14 cellular contexts compared by ENCODE assay signal in the genomic region with DNA sequence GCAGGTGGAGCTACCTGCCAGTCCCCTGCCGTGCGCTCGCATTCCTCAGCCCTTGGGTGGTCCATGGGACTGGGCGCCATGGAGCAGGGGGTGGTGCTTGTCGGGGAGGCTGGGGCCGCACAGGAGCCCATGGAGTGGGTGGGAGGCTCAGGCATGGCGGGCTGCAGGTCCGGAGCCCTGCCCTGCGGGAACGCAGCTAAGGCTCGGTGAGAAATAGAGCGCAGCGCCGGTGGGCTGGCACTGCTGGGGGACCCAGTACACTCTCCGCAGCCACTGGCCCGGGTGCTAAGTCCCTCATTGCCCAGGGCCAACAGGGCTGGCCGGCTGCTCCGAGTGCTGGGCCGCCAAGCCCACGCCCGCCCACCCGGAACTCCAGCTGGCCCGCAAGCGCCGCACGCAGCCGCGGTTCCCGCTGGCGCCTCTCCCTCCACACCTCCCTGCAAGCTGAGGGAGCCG. TPM values are rescaled to one million over a fixed set of nuclear protein-coding genes. Genes with fewer than 3 reads are reported as not detected.
DNase-seq lines count a peak whose midpoint lies in the region; ATAC-seq and TF ChIP-seq lines count a peak whose summit lies in the region.
"Not testable (repeated sequence)": the region's sequence is repeated elsewhere in the genome, so short reads cannot be mapped to it uniquely, and the experiment has no call there.
"Had no signal": no experiment of that assay in that cellular context is flagged by ENCODE, and none has a peak within 500 bp of the region (broad histone marks: within the 10 kb centered on the region; RNA-seq: fewer than 3 reads in every experiment).

No MANE protein-coding gene starts in this region.

- H2AFZ ChIP-seq in SK-N-SH (ENCODE audit: low read depth), result not testable (repeated sequence)

- peak in 1 of 10 experiments; percentile 6 for DNase-seq in CD4-positive, alpha-beta T cell
- DNase-seq in SK-N-SH; central memory CD8-positive, alpha-beta T cell (ENCODE audit: low spot score in 2 of 2); right atrium auricular region (ENCODE audit: low spot score); natural killer cell treated with Interleukin-12 subunit alpha and Interleukin-12 subunit beta and Interleukin-15 and Interleukin-18, amount 100 ng/mL, for 72 hours (ENCODE audit: low spot score): not testable (repeated sequence)
- peak; percentile 85 for DNase-seq in spleen
- peak in 1 of 2 donors; percentile 83 for DNase-seq in upper lobe of left lung

- peaks cover 10% of the 10 kb centered on the region for H3F3A ChIP-seq in SK-N-SH (replicated peaks; ENCODE audit: insufficient read depth)

- H3K4me1 ChIP-seq in SK-N-SH (ENCODE audit: control insufficient read depth in 1 of 2, insufficient read depth in 2 of 2, low read depth in 1 of 2, low read length in 1 of 2) (peaks cover 7 to 23% of the 10 kb centered on the region in 2 experiments; a peak in 3 of 4 replicates), right atrium auricular region (peaks cover 0 to 33% of the 10 kb centered on the region in 2 donors), spleen (peaks cover 18 to 75% (median 56%) of the 10 kb centered on the region in 6 donors), upper lobe of left lung (peaks cover 30 to 47% (median 31%) of the 10 kb centered on the region in 4 donors)

- not testable (repeated sequence) for ATAC-seq in CD4-positive, alpha-beta T cell (ENCODE audit: poor library complexity); activated T-helper 17 cell treated with anti-CD3 and anti-CD28 coated beads, Interleukin-2, amount 50 U/mL, for 72 hours (replicated peaks); central memory CD8-positive, alpha-beta T cell (replicated peaks; ENCODE audit: extremely low read depth, poor library complexity, severe bottlenecking); natural killer cell treated with Interleukin-12 subunit alpha and Interleukin-12 subunit beta and Interleukin-15 and Interleukin-18, amount 100 ng/mL, for 72 hours; upper lobe of left lung (ENCODE audit: low FRiP score in 2 of 2)

- CTCF ChIA-PET in CD4-positive, alpha-beta T cell (lab: Charles Lee), result interaction anchor here (3.3 kb wide), 1 partner anchor 42 kb away, joined by 10 read pairs; no protein-coding TSS in a partner anchor
- CTCF ChIA-PET in SK-N-SH (lab: Yijun Ruan, JAX), result interaction anchor here (1.0 to 1.6 kb wide), 2 partner anchors 21 to 130 kb away, joined by 3 read pairs; no protein-coding TSS in a partner anchor

- H3K4me3 ChIP-seq in SK-N-SH (ENCODE audit: low read depth in 2 of 2, low read length in 1 of 2) (peak overlapping the region; percentile 39 to 53; a peak in 3 of 4 replicates), spleen (peak overlapping the region in 1 of 8 donors; percentile 71)
- not testable (repeated sequence) for H3K4me3 ChIP-seq in right atrium auricular region, upper lobe of left lung

- H3K9me3 Mint-ChIP-seq in CD4-positive, alpha-beta T cell; activated T-helper 17 cell treated with anti-CD3 and anti-CD28 coated beads, Interleukin-2, amount 50 U/mL, for 72 hours; central memory CD8-positive, alpha-beta T cell; natural killer cell treated with Interleukin-12 subunit alpha and Interleukin-12 subunit beta and Interleukin-15 and Interleukin-18, amount 100 ng/mL, for 72 hours: not testable (repeated sequence)

- not testable (repeated sequence) for TF ChIP-seq EP300 in SK-N-SH (IDR thresholded peaks at IDR 0.05; ENCODE audit: borderline replicate concordance in 1 of 2, low read depth in 1 of 2, low read length in 1 of 2); upper lobe of left lung (IDR thresholded peaks at IDR 0.05)

- not testable (repeated sequence) for TF ChIP-seq RAD21 in SK-N-SH (IDR thresholded peaks at IDR 0.05; ENCODE audit: low read length)

- H3K9ac ChIP-seq in SK-N-SH, result not testable (repeated sequence)

- TF ChIP-seq CTCF in CD4-positive, alpha-beta T cell (IDR thresholded peaks at IDR 0.05); SK-N-SH (IDR thresholded peaks at IDR 0.05); right atrium auricular region (IDR thresholded peaks at IDR 0.05); spleen (IDR thresholded peaks at IDR 0.05 in 8 of 11, conservative IDR thresholded peaks at IDR 0.05 in 3 of 11); upper lobe of left lung (IDR thresholded peaks at IDR 0.05): not testable (repeated sequence)

- not testable (repeated sequence) for TF ChIP-seq POLR2A in spleen (IDR thresholded peaks at IDR 0.05); upper lobe of left lung (IDR thresholded peaks at IDR 0.05)

- H3K36me3 ChIP-seq in SK-N-SH (replicated peaks in 1 of 2; ENCODE audit: control insufficient read depth in 1 of 2, insufficient read depth in 2 of 2, low read length in 1 of 2); right atrium auricular region; spleen; upper lobe of left lung: not testable (repeated sequence)

- WGBS in SK-N-SH (ENCODE audit: low lambda C conversion rate), result 52% methylated on average over 16 of the region's 31 CpGs
- 97 to 100% (median 98%) methylated on average over 15 to 31 of the region's 31 CpGs for WGBS in spleen, 5 donors
- 95 to 96% methylated on average over 10 to 31 of the region's 31 CpGs for WGBS in upper lobe of left lung, 2 donors

- H3K4me3 Mint-ChIP-seq in CD4-positive, alpha-beta T cell, result peak overlapping the region; percentile 100
- H3K4me3 Mint-ChIP-seq in activated T-helper 17 cell treated with anti-CD3 and anti-CD28 coated beads, Interleukin-2, amount 50 U/mL, for 72 hours, result peak overlapping the region; percentile 91
- peak overlapping the region; percentile 61 for H3K4me3 Mint-ChIP-seq in central memory CD8-positive, alpha-beta T cell
- not testable (repeated sequence) for H3K4me3 Mint-ChIP-seq in natural killer cell treated with Interleukin-12 subunit alpha and Interleukin-12 subunit beta and Interleukin-15 and Interleukin-18, amount 100 ng/mL, for 72 hours

- peak overlapping the region; percentile 71; the same call in 1 of the 2 replicates for H3K4me2 ChIP-seq in SK-N-SH

- POLR2A ChIA-PET in CD4-positive, alpha-beta T cell (lab: Charles Lee), result interaction anchor here (1.3 to 5.9 kb wide), 14 partner anchors 20 to 481 kb away, joined by 3 to 79 read pairs (median 9); a partner anchor contains a TSS
- POLR2A ChIA-PET in SK-N-SH (lab: Yijun Ruan, JAX), result not testable (repeated sequence)

- not testable (repeated sequence) for H3K27me3 ChIP-seq in CD4-positive, alpha-beta T cell (ENCODE audit: control insufficient read depth, insufficient read depth, low read length); SK-N-SH (ENCODE audit: insufficient read depth); right atrium auricular region; spleen (replicated peaks in 1 of 7); upper lobe of left lung

- H3K27ac ChIP-seq in CD4-positive, alpha-beta T cell (ENCODE audit: low read depth, low read length), result peak overlapping the region; percentile 59
- not testable (repeated sequence) for H3K27ac ChIP-seq in SK-N-SH (ENCODE audit: low read depth in 2 of 2, low read length in 1 of 2)
- H3K27ac ChIP-seq in right atrium auricular region, result peak overlapping the region; percentile 70 to 81
- H3K27ac ChIP-seq in spleen, result peak overlapping the region; percentile 17 to 93 (median 84)
- peak overlapping the region in 3 of 4 donors; percentile 89 to 90 (median 89) for H3K27ac ChIP-seq in upper lobe of left lung

- H3K9me2 ChIP-seq in SK-N-SH, result not testable (repeated sequence)

- not testable (repeated sequence) for H3K79me2 ChIP-seq in SK-N-SH (ENCODE audit: insufficient read depth)

- not testable (repeated sequence) for H3K27me3 Mint-ChIP-seq in CD4-positive, alpha-beta T cell; activated T-helper 17 cell treated with anti-CD3 and anti-CD28 coated beads, Interleukin-2, amount 50 U/mL, for 72 hours; central memory CD8-positive, alpha-beta T cell; natural killer cell treated with Interleukin-12 subunit alpha and Interleukin-12 subunit beta and Interleukin-15 and Interleukin-18, amount 100 ng/mL, for 72 hours

- H4K20me1 ChIP-seq in SK-N-SH (ENCODE audit: insufficient read depth), result not testable (repeated sequence)

- intact Hi-C loops in CD4-positive, alpha-beta T cell (cut with DNase I, micrococcal nuclease); spleen (cut with DNase I; ENCODE audit: low total_unique reads): not testable (repeated sequence)

- peak overlapping the region; percentile 96 for H3K27ac Mint-ChIP-seq in CD4-positive, alpha-beta T cell
- H3K27ac Mint-ChIP-seq in activated T-helper 17 cell treated with anti-CD3 and anti-CD28 coated beads, Interleukin-2, amount 50 U/mL, for 72 hours, result peak overlapping the region; percentile 95
- peak overlapping the region; percentile 90 for H3K27ac Mint-ChIP-seq in central memory CD8-positive, alpha-beta T cell (ENCODE audit: low read depth)
- H3K27ac Mint-ChIP-seq in natural killer cell treated with Interleukin-12 subunit alpha and Interleukin-12 subunit beta and Interleukin-15 and Interleukin-18, amount 100 ng/mL, for 72 hours, result peak overlapping the region; percentile 98 to 100

- H3K4me1 Mint-ChIP-seq in CD4-positive, alpha-beta T cell (ENCODE audit: low read depth), result peaks cover 61% of the 10 kb centered on the region
- H3K4me1 Mint-ChIP-seq in activated T-helper 17 cell treated with anti-CD3 and anti-CD28 coated beads, Interleukin-2, amount 50 U/mL, for 72 hours, result peaks cover 23% of the 10 kb centered on the region
- peaks cover 51% of the 10 kb centered on the region for H3K4me1 Mint-ChIP-seq in central memory CD8-positive, alpha-beta T cell
- peaks cover 44 to 52% of the 10 kb centered on the region in 2 donors for H3K4me1 Mint-ChIP-seq in natural killer cell treated with Interleukin-12 subunit alpha and Interleukin-12 subunit beta and Interleukin-15 and Interleukin-18, amount 100 ng/mL, for 72 hours (ENCODE audit: low read depth in 2 of 2)

- H3K36me3 Mint-ChIP-seq in CD4-positive, alpha-beta T cell (ENCODE audit: low read depth), result peaks cover 40% of the 10 kb centered on the region
- H3K36me3 Mint-ChIP-seq in activated T-helper 17 cell treated with anti-CD3 and anti-CD28 coated beads, Interleukin-2, amount 50 U/mL, for 72 hours (ENCODE audit: low read depth), result peaks cover 17% of the 10 kb centered on the region
- H3K36me3 Mint-ChIP-seq in central memory CD8-positive, alpha-beta T cell (ENCODE audit: insufficient read depth), result peaks cover 25% of the 10 kb centered on the region
- peaks cover 29% of the 10 kb centered on the region for H3K36me3 Mint-ChIP-seq in natural killer cell treated with Interleukin-12 subunit alpha and Interleukin-12 subunit beta and Interleukin-15 and Interleukin-18, amount 100 ng/mL, for 72 hours

- H3K9me3 ChIP-seq in CD4-positive, alpha-beta T cell (ENCODE audit: control insufficient read depth, low read length); SK-N-SH; right atrium auricular region; spleen; upper lobe of left lung: not testable (repeated sequence)

RNA-seq across cellular contexts. Expression of a gene that starts 2.1 kb away (rescaled TPM):
- total RNA-seq in CD4-positive, alpha-beta T cell, result 10 to 100 TPM; 87.6 to 91.8 TPM
- polyA plus RNA-seq in SK-N-SH (2012; rRNA removed) (8.7 and 10.2 TPM in 2 replicates), spleen (10 to 100 TPM; 62.1 to 75.1 (median 66.4) TPM)
- polyA plus RNA-seq in SK-N-SH (2012; cell fraction: cytosol; rRNA removed), result 9.4 and 10.3 TPM in 2 replicates
- polyA plus RNA-seq in SK-N-SH (2012; cell fraction: nucleus; rRNA removed), result 5.8 and 10.3 TPM in 2 replicates
- 100 to 1,000 TPM; 205 to 313 TPM for total RNA-seq in activated T-helper 17 cell treated with anti-CD3 and anti-CD28 coated beads, Interleukin-2, amount 50 U/mL, for 72 hours
- total RNA-seq in right atrium auricular region (10 to 100 TPM; 12.3 to 22.1 TPM), spleen (100 to 1,000 TPM in 2 of 7 donors, 10 to 100 TPM in 5; 69.2 to 109 (median 82.6) TPM), upper lobe of left lung (100 to 1,000 TPM in 1 of 6 donors, 10 to 100 TPM in 5; 41.0 to 124 (median 54.9) TPM)
- total RNA-seq in natural killer cell treated with Interleukin-12 subunit alpha and Interleukin-12 subunit beta and Interleukin-15 and Interleukin-18, amount 100 ng/mL, for 72 hours, result 100 to 1,000 TPM; 154 to 357 TPM
- total RNA-seq: G401 had no signal

RNA-seq across cellular contexts. Expression of a gene that starts 47.8 kb away (rescaled TPM):
- total RNA-seq in CD4-positive, alpha-beta T cell, result not detected
- polyA plus RNA-seq in SK-N-SH (2012; rRNA removed) (not detected in 2 replicates), spleen (under 1 TPM in 2 of 3 donors, not detected in 1; 0.02 to 0.03 TPM)
- polyA plus RNA-seq in SK-N-SH (2012; cell fraction: cytosol; rRNA removed), result not detected in 2 replicates
- not detected in 2 replicates for polyA plus RNA-seq in SK-N-SH (2012; cell fraction: nucleus; rRNA removed)
- total RNA-seq in activated T-helper 17 cell treated with anti-CD3 and anti-CD28 coated beads, Interleukin-2, amount 50 U/mL, for 72 hours, result not detected
- total RNA-seq in right atrium auricular region (not detected), spleen (under 1 TPM in 3 of 7 donors, not detected in 4; 0.14 to 0.50 (median 0.24) TPM), upper lobe of left lung (under 1 TPM in 1 of 6 donors, not detected in 5; 0.34 TPM)
- 1 to 10 TPM in 1 of 2 donors, not detected in 1; 1.3 TPM for total RNA-seq in natural killer cell treated with Interleukin-12 subunit alpha and Interleukin-12 subunit beta and Interleukin-15 and Interleukin-18, amount 100 ng/mL, for 72 hours
- total RNA-seq: G401, lung microvascular endothelial cell, M059J had no signal
- polyA plus RNA-seq: adipose tissue, AG04450, IgD-negative memory B cell had no signal
